9 cellular contexts compared by ENCODE assay signal in the genomic region with DNA sequence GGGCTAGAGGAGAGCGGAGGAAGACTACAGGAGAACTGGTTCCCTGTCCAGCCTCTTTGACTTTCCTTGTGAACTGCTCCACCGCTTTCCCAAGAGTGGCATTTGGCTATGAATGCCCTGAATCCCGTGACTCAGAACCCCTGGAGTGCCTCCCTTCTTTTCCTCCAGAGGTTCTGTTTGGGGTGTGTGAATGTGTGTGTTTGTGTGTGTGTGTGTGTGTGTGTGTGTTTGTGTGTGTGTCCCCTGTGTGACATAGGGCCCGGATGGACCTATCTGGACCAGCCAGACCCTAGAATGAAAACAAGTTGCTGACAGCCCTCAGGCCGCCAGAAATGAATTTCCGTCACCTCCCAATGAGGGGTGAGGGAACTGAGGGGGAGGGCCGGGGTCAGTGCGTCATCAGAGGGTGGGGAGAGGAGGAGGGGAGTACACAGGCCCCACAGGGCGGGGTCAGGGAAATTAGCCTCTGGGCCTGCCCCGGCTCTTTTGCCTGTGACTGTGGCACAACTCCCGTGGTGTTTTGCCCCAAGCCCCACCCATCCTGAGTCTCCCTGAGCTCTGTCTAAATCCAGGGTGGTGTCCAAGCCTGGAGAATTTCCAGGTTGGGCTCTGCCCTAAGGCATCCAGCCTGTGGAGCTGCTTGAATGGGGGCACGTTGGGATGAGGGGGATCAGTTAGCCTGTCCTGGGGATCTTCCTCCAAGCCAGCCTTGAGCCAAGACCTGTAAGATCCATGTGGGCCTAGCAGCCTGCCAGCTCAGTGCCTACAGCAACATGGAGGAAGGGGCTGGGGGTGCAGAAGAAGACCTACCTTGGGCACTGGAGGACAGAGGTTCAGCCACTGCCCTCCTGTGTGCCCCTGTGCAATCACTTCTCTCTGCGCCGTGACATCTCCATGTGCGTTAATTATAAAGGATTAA. TPM values are rescaled to one million over a fixed set of nuclear protein-coding genes. Genes with fewer than 3 reads are reported as not detected.
DNase-seq lines count a peak whose midpoint lies in the region; ATAC-seq and TF ChIP-seq lines count a peak whose summit lies in the region.
"Had no signal": no experiment of that assay in that cellular context is flagged by ENCODE, and none has a peak within 500 bp of the region (broad histone marks: within the 10 kb centered on the region; RNA-seq: fewer than 3 reads in every experiment).

No MANE protein-coding gene starts in this region.

- H3K36me3 ChIP-seq in HAP-1 (replicated peaks), result no peaks in the 10 kb centered on the region
- no peaks in the 10 kb centered on the region for H3K36me3 ChIP-seq in OCI-LY3 (replicated peaks; ENCODE audit: low read depth, low read length)

- H2AFZ ChIP-seq in OCI-LY3 (ENCODE audit: low read depth, low read length), result no peak overlapping the region

- ATAC-seq in left lobe of liver (peak; percentile 80), GM21717 (IDR thresholded peaks at IDR 0.05; ENCODE audit: unreplicated experiment) (no peak), GM21528 (IDR thresholded peaks at IDR 0.05; ENCODE audit: low FRiP score, unreplicated experiment) (no peak)
- peak; percentile 72 for ATAC-seq in stimulated activated naive CD8-positive, alpha-beta T cell treated with anti-CD3 and anti-CD28 coated beads, Interleukin-15, Interleukin-2, amounts not matched to agents 100 U/mL and 50 U/mL, for 24 hours

- H3K9me3 ChIP-seq in HAP-1 (no peaks in the 10 kb centered on the region), OCI-LY3 (ENCODE audit: insufficient read depth, low read length) (no peaks in the 10 kb centered on the region)

- TF ChIP-seq CTCF in OCI-LY3 (IDR thresholded peaks at IDR 0.05; ENCODE audit: low read depth, low read length), result no peak

- H3K27me3 ChIP-seq in HAP-1 (ENCODE audit: low read depth) (no peaks in the 10 kb centered on the region), OCI-LY3 (ENCODE audit: low read depth, low read length) (peaks cover 52% of the 10 kb centered on the region)

- H3K27ac ChIP-seq in OCI-LY3 (ENCODE audit: low read length), result no peak overlapping the region

- DNase-seq in D341Med (ENCODE audit: low spot score), result peak; percentile 57
- peak; percentile 98 to 99 for DNase-seq in HAP-1 (ENCODE audit: low spot score in 2 of 2)
- peak; percentile 91 for DNase-seq in dedifferentiated amniotic fluid mesenchymal stem cell (ENCODE audit: extremely low spot score)
- peak; percentile 61 for DNase-seq in left lobe of liver (ENCODE audit: low spot score)
- peak; percentile 48 for DNase-seq in stimulated activated naive CD8-positive, alpha-beta T cell treated with anti-CD3 and anti-CD28 coated beads, Interleukin-15, Interleukin-2, amounts not matched to agents 100 U/mL and 50 U/mL, for 24 hours

- H3K4me3 ChIP-seq in HAP-1 (no peak overlapping the region), OCI-LY3 (ENCODE audit: low read length) (peak overlapping the region; percentile 38)

- no peaks in the 10 kb centered on the region for H4K20me1 ChIP-seq in OCI-LY3 (ENCODE audit: insufficient read depth, low read length)

- H3K4me2 ChIP-seq in OCI-LY3 (ENCODE audit: low read length), result peak overlapping the region; percentile 54

- no peaks in the 10 kb centered on the region for H3K79me2 ChIP-seq in OCI-LY3 (ENCODE audit: low read length)

- peak overlapping the region; percentile 14; the same call in 1 of the 2 replicates for H3K9ac ChIP-seq in OCI-LY3 (ENCODE audit: low read length)

- H3K4me1 ChIP-seq in HAP-1, result peaks cover 14% of the 10 kb centered on the region
- peaks cover 79% of the 10 kb centered on the region for H3K4me1 ChIP-seq in OCI-LY3 (ENCODE audit: low read length)

- in situ Hi-C loops in HAP-1 (cut with MboI; ENCODE audit: low sequenced_read_pairs), result no loop called here

RNA-seq across cellular contexts. Expression of gene MRPS18A, which starts 15.2 kb away (rescaled TPM):
- total RNA-seq in left lobe of liver, result 26.6 TPM

RNA-seq across cellular contexts. Expression of gene RSPH9, which starts 57.9 kb away (rescaled TPM):
- total RNA-seq in left lobe of liver, result not detected
- total RNA-seq: T-helper 2 cell treated with Interferon-gamma antibody and Interleukin-4, amounts not matched to agents 100 ng/mL and 5 ng/mL, for 36 hours had no signal

Comparison
In these comparisons a context has a peak if more than half of its experiments do, and no peak if none do; other contexts are left out.
1. DNase-seq: peak in every context shown above with its lines; median percentile 98 in HAP-1; 91 in dedifferentiated amniotic fluid mesenchymal stem cell; 61 in left lobe of liver; 57 in D341Med; 48 in stimulated activated naive CD8-positive, alpha-beta T cell treated with anti-CD3 and anti-CD28 coated beads, Interleukin-15, Interleukin-2, amounts not matched to agents 100 U/mL and 50 U/mL, for 24 hours.
2. ATAC-seq: peak in left lobe of liver (single experiment) and stimulated activated naive CD8-positive, alpha-beta T cell treated with anti-CD3 and anti-CD28 coated beads, Interleukin-15, Interleukin-2, amounts not matched to agents 100 U/mL and 50 U/mL, for 24 hours (single experiment); none in GM21717 (single experiment) and GM21528 (single experiment).